Comparison of ENCODE assay signal across 9 cellular contexts in the genomic region with DNA sequence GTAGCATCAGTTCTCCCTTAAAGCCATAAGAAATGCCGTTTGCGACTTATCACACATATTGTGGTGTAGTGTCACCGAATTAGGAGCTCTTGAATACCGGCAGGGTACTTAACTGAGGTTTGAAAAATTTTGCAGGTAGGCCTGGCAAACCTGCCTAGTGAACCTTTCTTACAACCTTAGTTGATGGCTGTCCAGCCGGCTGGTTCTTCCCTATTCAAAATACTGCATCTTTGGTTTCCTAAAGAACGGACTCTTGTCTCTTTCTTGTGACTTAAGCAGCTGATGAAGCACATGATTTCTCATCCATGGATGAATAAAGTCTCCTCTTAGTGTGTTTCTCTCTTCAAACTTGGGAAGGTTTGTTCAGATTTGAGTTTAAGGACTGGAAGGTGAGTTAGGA. TPM values are rescaled to one million over a fixed set of nuclear protein-coding genes. Genes with fewer than 3 reads are reported as not detected.
A peak's percentile ranks its signal among the peaks of the same experiment; 100 is the strongest.
DNase-seq lines count a peak whose midpoint lies in the region; ATAC-seq, FAIRE-seq and TF ChIP-seq lines count a peak whose summit lies in the region.
"Had no signal": no experiment of that assay in that cellular context is flagged by ENCODE, and none has a peak within 500 bp of the region (broad histone marks: within the 10 kb centered on the region; RNA-seq: fewer than 3 reads in every experiment).

No MANE protein-coding gene starts in this region.

- no peaks in the 10 kb centered on the region for H3K9me3 Mint-ChIP-seq in activated naive CD8-positive, alpha-beta T cell treated with anti-CD3 and anti-CD28 coated beads, Interleukin-2, amount 10 ng/mL, durations not matched to agents 7 days and 5 days

- WGBS in SK-N-SH (ENCODE audit: low lambda C conversion rate), result 17% methylated on average over 6 of the region's 6 CpGs

- no peak for TF ChIP-seq EP300 in SK-N-SH (IDR thresholded peaks at IDR 0.05; ENCODE audit: borderline replicate concordance in 1 of 2, low read depth in 1 of 2, low read length in 1 of 2)

- H4K20me1 ChIP-seq in SK-N-SH (ENCODE audit: insufficient read depth), result peaks cover 62% of the 10 kb centered on the region

- peak overlapping the region; percentile 90 for H3K4me2 ChIP-seq in SK-N-SH

- H3K4me1 ChIP-seq in SK-N-SH (ENCODE audit: control insufficient read depth in 1 of 2, insufficient read depth in 2 of 2, low read depth in 1 of 2, low read length in 1 of 2) (peaks cover 5 to 9% of the 10 kb centered on the region in 2 experiments), kidney (ENCODE audit: control insufficient read depth in 1 of 2, insufficient read depth in 1 of 2, low read depth in 1 of 2, low read length in 2 of 2) (peaks cover 14 to 27% of the 10 kb centered on the region in 2 donors), stomach smooth muscle (ENCODE audit: control insufficient read depth, insufficient read depth, low read length) (peaks cover 35% of the 10 kb centered on the region)

- H3K27me3 Mint-ChIP-seq in activated naive CD8-positive, alpha-beta T cell treated with anti-CD3 and anti-CD28 coated beads, Interleukin-2, amount 10 ng/mL, durations not matched to agents 7 days and 5 days, result no peaks in the 10 kb centered on the region

- H3K9ac ChIP-seq in SK-N-SH (peak overlapping the region; percentile 92; the same call in 1 of the 2 replicates), kidney (ENCODE audit: low read length in 2 of 2) (peak overlapping the region; percentile 50 to 96), stomach smooth muscle (ENCODE audit: low read length in 2 of 2) (peak overlapping the region; percentile 91 to 96)

- H3K27ac ChIP-seq in SK-N-SH (ENCODE audit: low read depth in 2 of 2, low read length in 1 of 2) (peak overlapping the region in 1 of 2 experiments; percentile 90; a peak in 1 of 4 replicates), kidney (ENCODE audit: low read depth in 2 of 2, low read length in 2 of 2) (peak overlapping the region in 1 of 2 donors; percentile 93), stomach smooth muscle (ENCODE audit: low read length) (no peak overlapping the region)

- H3K27me3 ChIP-seq in SK-N-SH (ENCODE audit: insufficient read depth) (no peaks in the 10 kb centered on the region), stomach smooth muscle (ENCODE audit: control insufficient read depth in 1 of 2, insufficient read depth in 2 of 2, low read length in 2 of 2) (no peaks in the 10 kb centered on the region)

- no peak for FAIRE-seq in kidney (lab: Jason Lieb, UNC)

- H3K4me3 ChIP-seq in SK-N-SH (ENCODE audit: low read depth in 2 of 2, low read length in 1 of 2), result peak overlapping the region; percentile 95 to 97
- H3K4me3 ChIP-seq in kidney (ENCODE audit: low read length in 2 of 2), result peak overlapping the region; percentile 86 to 97
- peak overlapping the region; percentile 73 to 97 for H3K4me3 ChIP-seq in stomach smooth muscle (ENCODE audit: low read length in 2 of 2)

- POLR2A ChIA-PET in SK-N-SH (lab: Yijun Ruan, JAX), result interaction anchor here (0.6 kb wide), 1 partner anchor 46 kb away, joined by 3 read pairs; no protein-coding TSS in a partner anchor
- POLR2A ChIA-PET in activated naive CD8-positive, alpha-beta T cell treated with anti-CD3 and anti-CD28 coated beads, Interleukin-2, amount 10 ng/mL, durations not matched to agents 7 days and 5 days (lab: Charles Lee), result interaction anchor here (1.5 to 2.5 kb wide), 4 partner anchors 47 to 72 kb away, joined by 4 to 9 read pairs (median 5); no protein-coding TSS in a partner anchor

- H2AFZ ChIP-seq in SK-N-SH (ENCODE audit: low read depth), result no peak overlapping the region

- peaks cover 13% of the 10 kb centered on the region for H3K36me3 Mint-ChIP-seq in activated naive CD8-positive, alpha-beta T cell treated with anti-CD3 and anti-CD28 coated beads, Interleukin-2, amount 10 ng/mL, durations not matched to agents 7 days and 5 days

- peaks cover 47% of the 10 kb centered on the region for H3K4me1 Mint-ChIP-seq in activated naive CD8-positive, alpha-beta T cell treated with anti-CD3 and anti-CD28 coated beads, Interleukin-2, amount 10 ng/mL, durations not matched to agents 7 days and 5 days

- no peak for TF ChIP-seq RAD21 in SK-N-SH (IDR thresholded peaks at IDR 0.05; ENCODE audit: low read length)

- peaks cover 73% of the 10 kb centered on the region for H3K79me2 ChIP-seq in SK-N-SH (ENCODE audit: insufficient read depth)

- ATAC-seq in SK-N-SH treated with all-trans-retinoic acid at 6 μM for 48 hours, result no peak
- no peak for ATAC-seq in activated naive CD8-positive, alpha-beta T cell treated with anti-CD3 and anti-CD28 coated beads, Interleukin-2, amount 10 ng/mL, durations not matched to agents 7 days and 5 days (ENCODE audit: low read depth)
- no peak for ATAC-seq in HG02763 (IDR thresholded peaks at IDR 0.05; ENCODE audit: unreplicated experiment)
- no peak for ATAC-seq in GM21825 (IDR thresholded peaks at IDR 0.05; ENCODE audit: unreplicated experiment)
- ATAC-seq in HG03025 (IDR thresholded peaks at IDR 0.05; ENCODE audit: low FRiP score, unreplicated experiment), result no peak

- DNase-seq in SK-N-SH, result no peak
- no peak for DNase-seq in activated naive CD8-positive, alpha-beta T cell treated with anti-CD3 and anti-CD28 coated beads, Interleukin-2, amount 10 ng/mL, durations not matched to agents 7 days and 5 days
- DNase-seq in kidney, result no peak
- DNase-seq: 8988T had no signal

- no peaks in the 10 kb centered on the region for H3K9me3 ChIP-seq in SK-N-SH
- no peaks in the 10 kb centered on the region for H3K9me3 ChIP-seq in kidney (ENCODE audit: control insufficient read depth in 1 of 2, low read length in 2 of 2)
- H3K9me3 ChIP-seq in stomach smooth muscle (ENCODE audit: control insufficient read depth in 2 of 2, low read length in 2 of 2), result no peaks in the 10 kb centered on the region

- no peak for TF ChIP-seq CTCF in SK-N-SH (IDR thresholded peaks at IDR 0.05)
- no peak for TF ChIP-seq CTCF in kidney (IDR thresholded peaks at IDR 0.05; ENCODE audit: borderline replicate concordance, extremely low read depth, insufficient read depth)

- no peaks in the 10 kb centered on the region for H3K9me2 ChIP-seq in SK-N-SH

- intact Hi-C loops in kidney (cut with DNase I), result no loop called here

- CTCF ChIA-PET in SK-N-SH (lab: Yijun Ruan, JAX), result interaction anchor here (0.6 to 4.1 kb wide), 5 partner anchors 46 to 243 kb away, joined by 3 to 32 read pairs (median 4); no protein-coding TSS in a partner anchor

- H3F3A ChIP-seq in SK-N-SH (replicated peaks; ENCODE audit: insufficient read depth), result peaks cover 8% of the 10 kb centered on the region

- peak overlapping the region; percentile 96 for H3K4me3 Mint-ChIP-seq in activated naive CD8-positive, alpha-beta T cell treated with anti-CD3 and anti-CD28 coated beads, Interleukin-2, amount 10 ng/mL, durations not matched to agents 7 days and 5 days

- H3K36me3 ChIP-seq in SK-N-SH (replicated peaks in 1 of 2; ENCODE audit: control insufficient read depth in 1 of 2, insufficient read depth in 2 of 2, low read length in 1 of 2) (no peaks in the 10 kb centered on the region), kidney (ENCODE audit: control insufficient read depth in 1 of 2, insufficient read depth in 2 of 2, low read length in 2 of 2) (no peaks in the 10 kb centered on the region), stomach smooth muscle (ENCODE audit: control insufficient read depth in 2 of 2, insufficient read depth in 2 of 2, low read length in 2 of 2) (no peaks in the 10 kb centered on the region)

- H3K27ac Mint-ChIP-seq in activated naive CD8-positive, alpha-beta T cell treated with anti-CD3 and anti-CD28 coated beads, Interleukin-2, amount 10 ng/mL, durations not matched to agents 7 days and 5 days, result peak overlapping the region; percentile 66

TF ChIP-seq in SK-N-SH, 30 proteins besides CTCF, POLR2A, EP300 and RAD21 (continues in another document):
- TF ChIP-seq TCF12 (IDR thresholded peaks at IDR 0.05), result no peak
- TF ChIP-seq RXRA (IDR thresholded peaks at IDR 0.05; ENCODE audit: borderline replicate concordance, low read depth), result no peak
- TF ChIP-seq, protein P1, sequence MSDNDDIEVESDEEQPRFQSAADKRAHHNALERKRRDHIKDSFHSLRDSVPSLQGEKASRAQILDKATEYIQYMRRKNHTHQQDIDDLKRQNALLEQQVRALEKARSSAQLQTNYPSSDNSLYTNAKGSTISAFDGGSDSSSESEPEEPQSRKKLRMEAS (IDR thresholded peaks at IDR 0.05; ENCODE audit: low read depth), result no peak
- no peak for TF ChIP-seq ELF1 (IDR thresholded peaks at IDR 0.05)
- no peak for TF ChIP-seq SMC3 (IDR thresholded peaks at IDR 0.05; ENCODE audit: low read depth, low read length)
- TF ChIP-seq CHD2 (IDR thresholded peaks at IDR 0.05; ENCODE audit: low read length, partially characterized antibody), result no peak
- no peak for TF ChIP-seq NFIC (IDR thresholded peaks at IDR 0.05; ENCODE audit: borderline replicate concordance)
- no peak for TF ChIP-seq FOSL2 (IDR thresholded peaks at IDR 0.05; ENCODE audit: borderline replicate concordance, low read depth)
- TF ChIP-seq EZH2phosphoT487 (IDR thresholded peaks at IDR 0.05; ENCODE audit: borderline replicate concordance, low read depth), result no peak
- TF ChIP-seq MXI1 (IDR thresholded peaks at IDR 0.05; ENCODE audit: low read depth, low read length), result no peak

RNA-seq across cellular contexts. Expression of a gene that starts 1.5 kb away (rescaled TPM):
- polyA plus RNA-seq in SK-N-SH (2012; rRNA removed), result 271 and 329 TPM in 2 replicates
- 329 and 346 TPM in 2 replicates for polyA plus RNA-seq in SK-N-SH (2012; cell fraction: cytosol; rRNA removed)
- 86.6 and 91.2 TPM in 2 replicates for polyA plus RNA-seq in SK-N-SH (2012; cell fraction: nucleus; rRNA removed)
- total RNA-seq in activated naive CD8-positive, alpha-beta T cell treated with anti-CD3 and anti-CD28 coated beads, Interleukin-2, amount 10 ng/mL, durations not matched to agents 7 days and 5 days, result 100 to 1,000 TPM; 197 to 199 TPM
- 248 TPM for total RNA-seq in kidney
- 211 TPM for polyA plus RNA-seq in kidney (ENCODE audit: insufficient read depth, low read depth, low replicate concordance)
